Comparison of ENCODE assay signal across 1 cellular context in the genomic region with DNA sequence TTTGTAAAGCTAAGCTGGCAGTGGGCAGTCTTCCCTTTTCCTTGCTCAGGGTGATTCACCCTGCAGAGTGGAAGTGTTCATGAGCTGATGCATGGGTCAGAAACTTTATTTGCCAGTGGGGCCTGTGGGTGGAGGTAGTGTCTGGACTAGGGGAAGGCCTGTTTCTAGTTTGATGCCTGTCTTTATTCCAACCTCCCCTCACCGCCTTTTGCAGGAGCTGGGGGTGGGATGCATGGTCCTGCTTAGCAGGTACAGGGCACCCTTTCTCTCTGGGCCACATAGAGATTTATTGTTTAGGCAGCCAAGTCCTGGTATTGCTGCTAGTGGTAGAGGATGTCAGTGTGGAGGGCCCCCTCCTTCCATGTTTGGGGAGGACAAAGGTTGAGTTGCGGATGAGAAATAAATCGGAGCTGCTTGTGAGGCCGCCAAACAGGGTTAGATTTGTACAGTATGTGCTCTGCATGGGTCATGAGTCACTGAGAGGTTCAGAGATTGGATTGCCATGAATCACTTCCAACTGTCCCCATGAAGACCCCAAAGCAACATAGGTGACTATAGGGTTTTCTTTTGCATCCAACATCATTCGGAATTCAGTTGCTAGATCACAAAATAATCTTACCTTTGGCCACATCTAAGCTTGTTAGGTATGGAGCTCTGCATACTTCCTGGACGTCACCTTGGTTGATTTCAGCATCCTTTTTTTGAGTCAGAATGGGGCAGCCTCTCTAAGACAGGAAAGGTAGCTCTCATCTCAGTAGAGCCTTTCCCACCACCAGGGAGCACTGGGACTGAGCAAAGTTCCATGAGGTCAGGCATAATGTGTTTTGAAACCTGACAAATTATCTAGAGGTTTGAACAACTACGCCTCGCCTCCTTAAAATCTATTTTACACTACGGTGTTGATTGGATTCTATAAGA.
TF ChIP-seq lines count a peak whose summit lies in the region.

No MANE protein-coding gene starts in this region.

TF ChIP-seq in HepG2, 621 proteins besides CTCF, POLR2A, EP300 and RAD21 (continued from another document and continues in another):
- 0 out of 2 replicates have a peak, but pooled peaks have one; percentile 41 for TF ChIP-seq HMGXB3 (CRISPR knock-in tag; IDR thresholded peaks at IDR 0.05; ENCODE audit: borderline replicate concordance)
- TF ChIP-seq ZNF143 (CRISPR knock-in tag; IDR thresholded peaks at IDR 0.05), result no peak
- 0 out of 2 replicates have a peak, but pooled peaks have one; percentile 11 for TF ChIP-seq CCDC6 (CRISPR knock-in tag; IDR thresholded peaks at IDR 0.05)
- TF ChIP-seq, protein P1, sequence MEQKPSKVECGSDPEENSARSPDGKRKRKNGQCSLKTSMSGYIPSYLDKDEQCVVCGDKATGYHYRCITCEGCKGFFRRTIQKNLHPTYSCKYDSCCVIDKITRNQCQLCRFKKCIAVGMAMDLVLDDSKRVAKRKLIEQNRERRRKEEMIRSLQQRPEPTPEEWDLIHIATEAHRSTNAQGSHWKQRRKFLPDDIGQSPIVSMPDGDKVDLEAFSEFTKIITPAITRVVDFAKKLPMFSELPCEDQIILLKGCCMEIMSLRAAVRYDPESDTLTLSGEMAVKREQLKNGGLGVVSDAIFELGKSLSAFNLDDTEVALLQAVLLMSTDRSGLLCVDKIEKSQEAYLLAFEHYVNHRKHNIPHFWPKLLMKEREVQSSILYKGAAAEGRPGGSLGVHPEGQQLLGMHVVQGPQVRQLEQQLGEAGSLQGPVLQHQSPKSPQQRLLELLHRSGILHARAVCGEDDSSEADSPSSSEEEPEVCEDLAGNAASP (CRISPR knock-in tag; IDR thresholded peaks at IDR 0.05; ENCODE audit: borderline replicate concordance), result no peak; the same call in 1 of the 2 replicates
- no peak for TF ChIP-seq MIER2 (CRISPR knock-in tag; IDR thresholded peaks at IDR 0.05)
- TF ChIP-seq MTA1 (CRISPR knock-in tag; IDR thresholded peaks at IDR 0.05; ENCODE audit: borderline replicate concordance), result peak; percentile 82
- no peak for TF ChIP-seq ATRX (CRISPR knock-in tag; IDR thresholded peaks at IDR 0.05; ENCODE audit: borderline replicate concordance)
- no peak for TF ChIP-seq SRSF4 (IDR thresholded peaks at IDR 0.05; ENCODE audit: low read depth, low read length, poor library complexity, severe bottlenecking)
- no peak; the same call in 1 of the 2 replicates for TF ChIP-seq MAX (IDR thresholded peaks at IDR 0.05)
- no peak for TF ChIP-seq HCFC1 (IDR thresholded peaks at IDR 0.05; ENCODE audit: low read depth, low read length)
- peak; percentile 61; the same call in 1 of the 2 replicates for TF ChIP-seq HIC2 (CRISPR knock-in tag; IDR thresholded peaks at IDR 0.05; ENCODE audit: low read depth)
- TF ChIP-seq ZNF570 (CRISPR knock-in tag; IDR thresholded peaks at IDR 0.05; ENCODE audit: borderline replicate concordance), result no peak
- no peak for TF ChIP-seq NFRKB (IDR thresholded peaks at IDR 0.05)
- TF ChIP-seq ZNF777 (CRISPR knock-in tag; IDR thresholded peaks at IDR 0.05), result no peak
- TF ChIP-seq MXD4 (CRISPR knock-in tag; IDR thresholded peaks at IDR 0.05), result 0 out of 2 replicates have a peak, but pooled peaks have one; percentile 30
- TF ChIP-seq, protein P2, sequence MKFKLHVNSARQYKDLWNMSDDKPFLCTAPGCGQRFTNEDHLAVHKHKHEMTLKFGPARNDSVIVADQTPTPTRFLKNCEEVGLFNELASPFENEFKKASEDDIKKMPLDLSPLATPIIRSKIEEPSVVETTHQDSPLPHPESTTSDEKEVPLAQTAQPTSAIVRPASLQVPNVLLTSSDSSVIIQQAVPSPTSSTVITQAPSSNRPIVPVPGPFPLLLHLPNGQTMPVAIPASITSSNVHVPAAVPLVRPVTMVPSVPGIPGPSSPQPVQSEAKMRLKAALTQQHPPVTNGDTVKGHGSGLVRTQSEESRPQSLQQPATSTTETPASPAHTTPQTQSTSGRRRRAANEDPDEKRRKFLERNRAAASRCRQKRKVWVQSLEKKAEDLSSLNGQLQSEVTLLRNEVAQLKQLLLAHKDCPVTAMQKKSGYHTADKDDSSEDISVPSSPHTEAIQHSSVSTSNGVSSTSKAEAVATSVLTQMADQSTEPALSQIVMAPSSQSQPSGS (CRISPR knock-in tag; IDR thresholded peaks at IDR 0.05), result no peak; the same call in 1 of the 2 replicates
- peak; percentile 85 for TF ChIP-seq RXRA (CRISPR knock-in tag; IDR thresholded peaks at IDR 0.05)
- 0 out of 2 replicates have a peak, but pooled peaks have one; percentile 56 for TF ChIP-seq ZNF280D (CRISPR knock-in tag; IDR thresholded peaks at IDR 0.05)
- TF ChIP-seq SNRNP70 (IDR thresholded peaks at IDR 0.05; ENCODE audit: low read depth, low read length), result no peak
- TF ChIP-seq, protein P3, sequence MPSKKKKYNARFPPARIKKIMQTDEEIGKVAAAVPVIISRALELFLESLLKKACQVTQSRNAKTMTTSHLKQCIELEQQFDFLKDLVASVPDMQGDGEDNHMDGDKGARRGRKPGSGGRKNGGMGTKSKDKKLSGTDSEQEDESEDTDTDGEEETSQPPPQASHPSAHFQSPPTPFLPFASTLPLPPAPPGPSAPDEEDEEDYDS (CRISPR knock-in tag; IDR thresholded peaks at IDR 0.05), result no peak
- TF ChIP-seq, protein P4, sequence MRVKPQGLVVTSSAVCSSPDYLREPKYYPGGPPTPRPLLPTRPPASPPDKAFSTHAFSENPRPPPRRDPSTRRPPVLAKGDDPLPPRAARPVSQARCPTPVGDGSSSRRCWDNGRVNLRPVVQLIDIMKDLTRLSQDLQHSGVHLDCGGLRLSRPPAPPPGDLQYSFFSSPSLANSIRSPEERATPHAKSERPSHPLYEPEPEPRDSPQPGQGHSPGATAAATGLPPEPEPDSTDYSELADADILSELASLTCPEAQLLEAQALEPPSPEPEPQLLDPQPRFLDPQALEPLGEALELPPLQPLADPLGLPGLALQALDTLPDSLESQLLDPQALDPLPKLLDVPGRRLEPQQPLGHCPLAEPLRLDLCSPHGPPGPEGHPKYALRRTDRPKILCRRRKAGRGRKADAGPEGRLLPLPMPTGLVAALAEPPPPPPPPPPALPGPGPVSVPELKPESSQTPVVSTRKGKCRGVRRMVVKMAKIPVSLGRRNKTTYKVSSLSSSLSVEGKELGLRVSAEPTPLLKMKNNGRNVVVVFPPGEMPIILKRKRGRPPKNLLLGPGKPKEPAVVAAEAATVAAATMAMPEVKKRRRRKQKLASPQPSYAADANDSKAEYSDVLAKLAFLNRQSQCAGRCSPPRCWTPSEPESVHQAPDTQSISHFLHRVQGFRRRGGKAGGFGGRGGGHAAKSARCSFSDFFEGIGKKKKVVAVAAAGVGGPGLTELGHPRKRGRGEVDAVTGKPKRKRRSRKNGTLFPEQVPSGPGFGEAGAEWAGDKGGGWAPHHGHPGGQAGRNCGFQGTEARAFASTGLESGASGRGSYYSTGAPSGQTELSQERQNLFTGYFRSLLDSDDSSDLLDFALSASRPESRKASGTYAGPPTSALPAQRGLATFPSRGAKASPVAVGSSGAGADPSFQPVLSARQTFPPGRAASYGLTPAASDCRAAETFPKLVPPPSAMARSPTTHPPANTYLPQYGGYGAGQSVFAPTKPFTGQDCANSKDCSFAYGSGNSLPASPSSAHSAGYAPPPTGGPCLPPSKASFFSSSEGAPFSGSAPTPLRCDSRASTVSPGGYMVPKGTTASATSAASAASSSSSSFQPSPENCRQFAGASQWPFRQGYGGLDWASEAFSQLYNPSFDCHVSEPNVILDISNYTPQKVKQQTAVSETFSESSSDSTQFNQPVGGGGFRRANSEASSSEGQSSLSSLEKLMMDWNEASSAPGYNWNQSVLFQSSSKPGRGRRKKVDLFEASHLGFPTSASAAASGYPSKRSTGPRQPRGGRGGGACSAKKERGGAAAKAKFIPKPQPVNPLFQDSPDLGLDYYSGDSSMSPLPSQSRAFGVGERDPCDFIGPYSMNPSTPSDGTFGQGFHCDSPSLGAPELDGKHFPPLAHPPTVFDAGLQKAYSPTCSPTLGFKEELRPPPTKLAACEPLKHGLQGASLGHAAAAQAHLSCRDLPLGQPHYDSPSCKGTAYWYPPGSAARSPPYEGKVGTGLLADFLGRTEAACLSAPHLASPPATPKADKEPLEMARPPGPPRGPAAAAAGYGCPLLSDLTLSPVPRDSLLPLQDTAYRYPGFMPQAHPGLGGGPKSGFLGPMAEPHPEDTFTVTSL (CRISPR knock-in tag; IDR thresholded peaks at IDR 0.05; ENCODE audit: borderline replicate concordance), result peak; percentile 96
- TF ChIP-seq, protein P5, sequence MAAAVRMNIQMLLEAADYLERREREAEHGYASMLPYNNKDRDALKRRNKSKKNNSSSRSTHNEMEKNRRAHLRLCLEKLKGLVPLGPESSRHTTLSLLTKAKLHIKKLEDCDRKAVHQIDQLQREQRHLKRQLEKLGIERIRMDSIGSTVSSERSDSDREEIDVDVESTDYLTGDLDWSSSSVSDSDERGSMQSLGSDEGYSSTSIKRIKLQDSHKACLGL (CRISPR knock-in tag; IDR thresholded peaks at IDR 0.05), result no peak
- no peak for TF ChIP-seq IKZF4 (CRISPR knock-in tag; IDR thresholded peaks at IDR 0.05; ENCODE audit: borderline replicate concordance, low read depth, not compliant biosample characterization)
- TF ChIP-seq RNF2 (conservative IDR thresholded peaks at IDR 0.05; ENCODE audit: low read depth), result no peak
- TF ChIP-seq, protein P6, sequence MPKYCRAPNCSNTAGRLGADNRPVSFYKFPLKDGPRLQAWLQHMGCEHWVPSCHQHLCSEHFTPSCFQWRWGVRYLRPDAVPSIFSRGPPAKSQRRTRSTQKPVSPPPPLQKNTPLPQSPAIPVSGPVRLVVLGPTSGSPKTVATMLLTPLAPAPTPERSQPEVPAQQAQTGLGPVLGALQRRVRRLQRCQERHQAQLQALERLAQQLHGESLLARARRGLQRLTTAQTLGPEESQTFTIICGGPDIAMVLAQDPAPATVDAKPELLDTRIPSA (CRISPR knock-in tag; IDR thresholded peaks at IDR 0.05; ENCODE audit: borderline replicate concordance), result no peak
- 0 out of 2 replicates have a peak, but pooled peaks have one; percentile 24 for TF ChIP-seq DR1 (CRISPR knock-in tag; IDR thresholded peaks at IDR 0.05)
- peak; percentile 31; the same call in 1 of the 2 replicates for TF ChIP-seq FOXK1 (CRISPR knock-in tag; IDR thresholded peaks at IDR 0.05; ENCODE audit: borderline replicate concordance, low read depth)
- TF ChIP-seq ZNF180 (CRISPR knock-in tag; IDR thresholded peaks at IDR 0.05; ENCODE audit: borderline replicate concordance, low read depth), result no peak
- TF ChIP-seq SOX5 (CRISPR knock-in tag; IDR thresholded peaks at IDR 0.05; ENCODE audit: borderline replicate concordance), result peak; percentile 57; the same call in 1 of the 2 replicates
- TF ChIP-seq, protein P7, sequence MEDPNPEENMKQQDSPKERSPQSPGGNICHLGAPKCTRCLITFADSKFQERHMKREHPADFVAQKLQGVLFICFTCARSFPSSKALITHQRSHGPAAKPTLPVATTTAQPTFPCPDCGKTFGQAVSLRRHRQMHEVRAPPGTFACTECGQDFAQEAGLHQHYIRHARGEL (CRISPR knock-in tag; IDR thresholded peaks at IDR 0.05), result no peak
